In genomic region chr5:43008369-43009158, GRCh38 we compare ENCODE assay signal across 8 cellular contexts. TPM values are rescaled to one million over a fixed set of nuclear protein-coding genes. Genes with fewer than 3 reads are reported as not detected.
DNase-seq lines count a peak whose midpoint lies in the region; ATAC-seq and TF ChIP-seq lines count a peak whose summit lies in the region.

No MANE protein-coding gene starts in this region.

- peak overlapping the region; percentile 97 for H3K27ac Mint-ChIP-seq in activated naive CD8-positive, alpha-beta T cell treated with anti-CD3 and anti-CD28 coated beads, Interleukin-2, amount 50 U/mL, for 24 hours

- H3K4me1 ChIP-seq in left ventricle myocardium inferior: peaks cover 29% of the 10 kb centered on the region
- peaks cover 16% of the 10 kb centered on the region for H3K4me1 ChIP-seq in vagina

- peaks cover 40% of the 10 kb centered on the region for H3K4me1 Mint-ChIP-seq in activated naive CD8-positive, alpha-beta T cell treated with anti-CD3 and anti-CD28 coated beads, Interleukin-2, amount 50 U/mL, for 24 hours

- H3K9me3 Mint-ChIP-seq in activated naive CD8-positive, alpha-beta T cell treated with anti-CD3 and anti-CD28 coated beads, Interleukin-2, amount 50 U/mL, for 24 hours: no peaks in the 10 kb centered on the region

- intact Hi-C loops in left ventricle myocardium inferior (cut with micrococcal nuclease) (loop anchor here (2.0 kb wide), 1 partner anchor 16 kb away; no protein-coding TSS in a partner anchor), vagina (cut with DNase I) (loop anchor here (2.0 to 5.0 kb wide), 2 partner anchors 14 to 34 kb away; partner anchors contain the start of gene ANXA2R)

- DNase-seq in GM12865 (ENCODE audit: low read depth): peak; percentile 97
- peak; percentile 77 for DNase-seq in NCI-H1436 treated with DMSO at 0.1 percent for 48 hours (lab: John Stamatoyannopoulos, UW)
- peak; percentile 88 to 95 for DNase-seq in SW 1271 (lab: John Stamatoyannopoulos, UW)
- peak; percentile 92 for DNase-seq in activated naive CD8-positive, alpha-beta T cell treated with anti-CD3 and anti-CD28 coated beads, Interleukin-2, amount 50 U/mL, for 24 hours
- DNase-seq in left ventricle myocardium inferior: peak; percentile 84
- peak; percentile 86 for DNase-seq in putamen (ENCODE audit: low spot score)
- DNase-seq in vagina (ENCODE audit: extremely low spot score in 2 of 2): no peak

- no peaks in the 10 kb centered on the region for H3K27me3 Mint-ChIP-seq in activated naive CD8-positive, alpha-beta T cell treated with anti-CD3 and anti-CD28 coated beads, Interleukin-2, amount 50 U/mL, for 24 hours

- peak overlapping the region; percentile 94 for H3K4me3 Mint-ChIP-seq in activated naive CD8-positive, alpha-beta T cell treated with anti-CD3 and anti-CD28 coated beads, Interleukin-2, amount 50 U/mL, for 24 hours

- H3K27ac ChIP-seq in left ventricle myocardium inferior (replicated peaks) (peak overlapping the region; percentile 92), vagina (peak overlapping the region; percentile 91)

- H3K36me3 Mint-ChIP-seq in activated naive CD8-positive, alpha-beta T cell treated with anti-CD3 and anti-CD28 coated beads, Interleukin-2, amount 50 U/mL, for 24 hours (ENCODE audit: low read depth): no peaks in the 10 kb centered on the region

- H3K36me3 ChIP-seq in left ventricle myocardium inferior: no peaks in the 10 kb centered on the region
- H3K36me3 ChIP-seq in vagina: no peaks in the 10 kb centered on the region

- peaks cover 75% of the 10 kb centered on the region for H3K27me3 ChIP-seq in left ventricle myocardium inferior (ENCODE audit: low read depth)
- H3K27me3 ChIP-seq in vagina: no peaks in the 10 kb centered on the region

- TF ChIP-seq POLR2A in vagina (IDR thresholded peaks at IDR 0.05): peak in 1 of 2 donors; percentile 70

- ATAC-seq in HG02763 (IDR thresholded peaks at IDR 0.05; ENCODE audit: unreplicated experiment): peak; percentile 43
- peak; percentile 75 for ATAC-seq in activated naive CD8-positive, alpha-beta T cell treated with anti-CD3 and anti-CD28 coated beads, Interleukin-2, amount 50 U/mL, for 24 hours

- peak; percentile 10 for TF ChIP-seq CTCF in GM12865 (IDR thresholded peaks at IDR 0.05; ENCODE audit: insufficient read depth, low read depth, low read length, missing control alignments)
- TF ChIP-seq CTCF in left ventricle myocardium inferior (IDR thresholded peaks at IDR 0.05; ENCODE audit: borderline replicate concordance): peak; percentile 9
- TF ChIP-seq CTCF in vagina (IDR thresholded peaks at IDR 0.05): no peak

- no peaks in the 10 kb centered on the region for H3K9me3 ChIP-seq in left ventricle myocardium inferior (replicated peaks)
- no peaks in the 10 kb centered on the region for H3K9me3 ChIP-seq in vagina

- H3K4me3 ChIP-seq in GM12865 (ENCODE audit: low read depth, low read length) (peak overlapping the region; percentile 87), left ventricle myocardium inferior (peak overlapping the region; percentile 65), vagina (peak overlapping the region; percentile 55 to 57)

RNA-seq across cellular contexts. Expression of gene ANXA2R, which starts 31.6 kb away (rescaled TPM):
- total RNA-seq in left ventricle myocardium inferior: 0.82 TPM
- total RNA-seq in vagina: 10.6 TPM

Comparison
In these comparisons a context has a peak if more than half of its experiments do, and no peak if none do; other contexts are left out.
1. DNase-seq: peak in GM12865 (single experiment), NCI-H1436 treated with DMSO at 0.1 percent for 48 hours (single experiment), SW 1271 (2 of 2), activated naive CD8-positive, alpha-beta T cell treated with anti-CD3 and anti-CD28 coated beads, Interleukin-2, amount 50 U/mL, for 24 hours (single experiment), left ventricle myocardium inferior (single experiment) and putamen (single experiment); none in vagina (0 of 2).
2. CTCF ChIP-seq: peak in GM12865 (single experiment) and left ventricle myocardium inferior (single experiment); none in vagina (0 of 3).
3. Peak in every context shown above with its lines, with median percentiles within 50 percentile points of each other: H3K4me3 ChIP-seq.